Comparison of ENCODE assay signal across 35 cellular contexts in genomic region chr6:109864050-109864449, GRCh38.
DNase-seq lines count a peak whose midpoint lies in the region; ATAC-seq, FAIRE-seq and TF ChIP-seq lines count a peak whose summit lies in the region.
"Had no signal": no experiment of that assay in that cellular context is flagged by ENCODE, and none has a peak within 500 bp of the region (broad histone marks: within the 10 kb centered on the region; RNA-seq: fewer than 3 reads in every experiment).

No MANE protein-coding gene starts in this region.

- H3K4me3 Mint-ChIP-seq in endodermal cell: no peak overlapping the region
- H3K4me3 Mint-ChIP-seq: B cell; CD14-positive monocyte; CD4-positive, alpha-beta memory T cell; CD4-positive, alpha-beta T cell; CD4-positive, CD25-positive, alpha-beta regulatory T cell; CD8-positive, alpha-beta memory T cell; CD8-positive, alpha-beta T cell had no signal

- no peak for TF ChIP-seq EP300 in K562 (IDR thresholded peaks at IDR 0.05; ENCODE audit: low read length)

- H3K9me3 Mint-ChIP-seq in endodermal cell: peaks cover 58% of the 10 kb centered on the region

- no peaks in the 10 kb centered on the region for H3K79me2 ChIP-seq in K562 (ENCODE audit: control insufficient read depth, insufficient read depth, low read length)

- peaks cover 14% of the 10 kb centered on the region for H3K27me3 Mint-ChIP-seq in endodermal cell (ENCODE audit: insufficient read depth)

- BruUV-seq in K562 (replicated peaks; lab: Mats Ljungman, UMichigan): no TSS peak

- H3K9me3 ChIP-seq in HEK293 (ENCODE audit: control insufficient read depth, insufficient read depth, low read depth, low read length) (no peaks in the 10 kb centered on the region), K562 (replicated peaks; ENCODE audit: control insufficient read depth, insufficient read depth, low read depth, low read length) (no peaks in the 10 kb centered on the region), endodermal cell (ENCODE audit: control insufficient read depth, low read length) (peaks cover 38% of the 10 kb centered on the region), HAP-1 (no peaks in the 10 kb centered on the region)
- H3K9me3 ChIP-seq: A549, BE2C had no signal

- H3K9me1 ChIP-seq in K562 (ENCODE audit: control insufficient read depth, insufficient read depth, low read length): no peaks in the 10 kb centered on the region

- no peak overlapping the region for H3K4me2 ChIP-seq in K562 (ENCODE audit: insufficient read depth, low read length)
- H3K4me2 ChIP-seq: A549; BLaER1; BLaER1 treated with 17β-estradiol and CSF1 and Interleukin-3, amounts not matched to agents 10 nM and 100 nM had no signal

- no peaks in the 10 kb centered on the region for H3K27me3 ChIP-seq in K562 (ENCODE audit: control insufficient read depth in 2 of 2, insufficient read depth in 2 of 2, low read length in 2 of 2)
- no peaks in the 10 kb centered on the region for H3K27me3 ChIP-seq in endodermal cell (ENCODE audit: control insufficient read depth, insufficient read depth, low read length, poor library complexity, severe bottlenecking)
- H3K27me3 ChIP-seq in HAP-1 (ENCODE audit: low read depth): no peaks in the 10 kb centered on the region
- H3K27me3 ChIP-seq: BE2C; BLaER1; BLaER1 treated with 17β-estradiol and CSF1 and Interleukin-3, amounts not matched to agents 10 nM and 100 nM had no signal

- CTCF ChIA-PET in HEK293 (lab: Yijun Ruan, JAX) (interaction anchor here (0.7 kb wide), 1 partner anchor 435 kb away, joined by 3 read pairs; no protein-coding TSS in a partner anchor), K562 (lab: Yijun Ruan, JAX; ENCODE audit: low intra/inter-chr PET ratio) (no interaction called here)

- in situ Hi-C loops in K562 (cut with MboI): no loop called here
- in situ Hi-C loops in HAP-1 (cut with MboI; ENCODE audit: low sequenced_read_pairs): no loop called here

- no peak overlapping the region for H3K27ac Mint-ChIP-seq in endodermal cell
- H3K27ac Mint-ChIP-seq: B cell; CD4-positive, alpha-beta memory T cell; CD4-positive, alpha-beta T cell; CD4-positive, CD25-positive, alpha-beta regulatory T cell; CD8-positive, alpha-beta memory T cell; CD8-positive, alpha-beta T cell had no signal

- TF ChIP-seq POLR2A in K562 (conservative IDR thresholded peaks at IDR 0.05): no peak

- no peak overlapping the region for H3K9ac ChIP-seq in K562 (ENCODE audit: insufficient read depth in 1 of 2, low read depth in 2 of 2, low read length in 2 of 2)
- H3K9ac ChIP-seq in endodermal cell (ENCODE audit: extremely low read depth, low read length, poor library complexity, severe bottlenecking): no peak overlapping the region
- H3K9ac ChIP-seq: BLaER1; BLaER1 treated with 17β-estradiol and CSF1 and Interleukin-3, amounts not matched to agents 10 nM and 100 nM had no signal

- H3K4me3 ChIP-seq in HEK293 (ENCODE audit: low read depth, low read length) (no peak overlapping the region), K562 (no peak overlapping the region), endodermal cell (ENCODE audit: low read length) (no peak overlapping the region), HAP-1 (no peak overlapping the region)
- H3K4me3 ChIP-seq: A549; BLaER1; BLaER1 treated with 17β-estradiol and CSF1 and Interleukin-3, amounts not matched to agents 10 nM and 100 nM had no signal

- H3K36me3 ChIP-seq in HEK293 (ENCODE audit: control insufficient read depth in 2 of 2, insufficient read depth in 1 of 2, low read length in 2 of 2): no peaks in the 10 kb centered on the region
- no peaks in the 10 kb centered on the region for H3K36me3 ChIP-seq in K562 (ENCODE audit: control insufficient read depth, insufficient read depth, low read length)
- no peaks in the 10 kb centered on the region for H3K36me3 ChIP-seq in endodermal cell (ENCODE audit: control insufficient read depth, insufficient read depth, low read length)
- no peaks in the 10 kb centered on the region for H3K36me3 ChIP-seq in HAP-1 (replicated peaks)
- H3K36me3 ChIP-seq: BE2C; BLaER1; BLaER1 treated with 17β-estradiol and CSF1 and Interleukin-3, amounts not matched to agents 10 nM and 100 nM had no signal

- H3K4me1 Mint-ChIP-seq in endodermal cell: peaks cover 23% of the 10 kb centered on the region
- H3K4me1 Mint-ChIP-seq: B cell; CD4-positive, alpha-beta memory T cell; CD4-positive, CD25-positive, alpha-beta regulatory T cell; CD8-positive, alpha-beta memory T cell had no signal

- H3K4me1 ChIP-seq in HEK293 (ENCODE audit: control insufficient read depth, insufficient read depth, low read length) (no peaks in the 10 kb centered on the region), K562 (replicated peaks in 1 of 2; ENCODE audit: control insufficient read depth in 2 of 2, insufficient read depth in 2 of 2, low read length in 2 of 2) (no peaks in the 10 kb centered on the region), endodermal cell (ENCODE audit: control insufficient read depth, insufficient read depth, low read length) (peaks cover 4% of the 10 kb centered on the region), HAP-1 (no peaks in the 10 kb centered on the region)
- H3K4me1 ChIP-seq: A549, BE2C, Caco-2 had no signal

- H3K27ac ChIP-seq in HEK293 (ENCODE audit: extremely low read depth, low read depth, low read length) (no peak overlapping the region), K562 (ENCODE audit: extremely low read depth, low read depth, low read length) (no peak overlapping the region), endodermal cell (ENCODE audit: low read depth, low read length) (no peak overlapping the region)
- H3K27ac ChIP-seq: 22Rv1; A549; BLaER1; BLaER1 treated with 17β-estradiol and CSF1 and Interleukin-3, amounts not matched to agents 10 nM and 100 nM; C4-2B had no signal

- intact Hi-C loops in K562 (cut with micrococcal nuclease): no loop called here

- no peak for DNase-seq in K562 (ENCODE audit: extremely low read depth in 1 of 4, low spot score in 3 of 4)
- peak; percentile 3 for DNase-seq in endodermal cell
- DNase-seq in HAP-1 (ENCODE audit: low spot score in 2 of 2): no peak
- DNase-seq: 8988T; ACHN; AML-193; BE2C; C1 segment of cervical spinal cord; Caco-2; Calu3; CD4-positive, alpha-beta memory T cell; CD4-positive, alpha-beta T cell; CD4-positive, CD25-positive, alpha-beta regulatory T cell; CD8-positive, alpha-beta memory T cell; CD8-positive, alpha-beta T cell; COR-L47; DMS 273 treated with DMSO at 0.1 percent for 48 hours; DMS153; DMS53; DMS79; DMS79 treated with DMSO at 0.1 percent for 48 hours; DND-41; EL had no signal

- TF ChIP-seq CTCF in HEK293 (tag by site-specific recombination; IDR thresholded peaks at IDR 0.05) (no peak), K562 (IDR thresholded peaks at IDR 0.05 in 2 of 3, conservative IDR thresholded peaks at IDR 0.05 in 1 of 3; ENCODE audit: insufficient read depth in 2 of 3, low read depth in 1 of 3, low read length in 3 of 3) (no peak), endodermal cell (conservative IDR thresholded peaks at IDR 0.05) (no peak)

- no peak for TF ChIP-seq RAD21 in K562 (CRISPR knock-in tag; conservative IDR thresholded peaks at IDR 0.05 in 1 of 2, IDR thresholded peaks at IDR 0.05 in 1 of 2)

- FAIRE-seq in K562 (lab: Jason Lieb, UNC): no peak
- FAIRE-seq: A204.1, A549, D721Med had no signal

- H2AFZ ChIP-seq in K562 (ENCODE audit: low read depth, low read length): no peak overlapping the region

- H3K36me3 Mint-ChIP-seq in endodermal cell (ENCODE audit: low read depth): peaks cover 22% of the 10 kb centered on the region
- H3K36me3 Mint-ChIP-seq: CD14-positive monocyte; CD4-positive, alpha-beta memory T cell; CD4-positive, CD25-positive, alpha-beta regulatory T cell; CD8-positive, alpha-beta memory T cell; CD8-positive, alpha-beta T cell had no signal

- H4K20me1 ChIP-seq in K562 (replicated peaks; ENCODE audit: control insufficient read depth, insufficient read depth, low read length): no peaks in the 10 kb centered on the region
- H4K20me1 ChIP-seq: BLaER1; BLaER1 treated with 17β-estradiol and CSF1 and Interleukin-3, amounts not matched to agents 10 nM and 100 nM had no signal

- no peak for ATAC-seq in K562
- no peak for ATAC-seq in HG03565 (IDR thresholded peaks at IDR 0.05; ENCODE audit: unreplicated experiment)
- ATAC-seq in GM18870 (IDR thresholded peaks at IDR 0.05; ENCODE audit: unreplicated experiment): no peak
- ATAC-seq: A549; CD8-positive, alpha-beta T cell had no signal

- POLR2A ChIA-PET in HEK293 (lab: Yijun Ruan, JAX): no interaction called here
- POLR2A ChIA-PET in K562 (lab: Yijun Ruan, JAX): no interaction called here

- WGBS in K562 (ENCODE audit: insufficient coverage, low coverage, missing lambda C conversion rate): 0% methylated on average over 2 of the region's 2 CpGs
- WGBS in endodermal cell (ENCODE audit: insufficient coverage in 1 of 2, insufficient read length in 1 of 2), 2 experiments: 95% methylated on average over 2 of the region's 2 CpGs; no CpG with 5 or more reads in 1 of the 2 experiments

TF ChIP-seq in HEK293, 187 proteins besides CTCF, POLR2A, EP300 and RAD21:
- no peak for TF ChIP-seq ZNF37A (tag by site-specific recombination; IDR thresholded peaks at IDR 0.05)
- peak; percentile 79 for TF ChIP-seq ZNF707 (tag by site-specific recombination; IDR thresholded peaks at IDR 0.05)

TF ChIP-seq in K562, 482 proteins besides CTCF, POLR2A, EP300 and RAD21:
- TF ChIP-seq ZNF707 (CRISPR knock-in tag; conservative IDR thresholded peaks at IDR 0.05): 0 out of 2 replicates have a peak, but pooled peaks have one; percentile 64
- TF ChIP-seq NFIC (IDR thresholded peaks at IDR 0.05): no peak

Comparison
In these comparisons a context has a peak if more than half of its experiments do, and no peak if none do; other contexts are left out.
1. Of the 44 proteins assayed by ChIP-seq in both K562 and HEK293: peak only in K562: none; only in HEK293: none; in both: ZNF707; in neither: 43.